1 cellular context compared by ENCODE assay signal in the genomic region with DNA sequence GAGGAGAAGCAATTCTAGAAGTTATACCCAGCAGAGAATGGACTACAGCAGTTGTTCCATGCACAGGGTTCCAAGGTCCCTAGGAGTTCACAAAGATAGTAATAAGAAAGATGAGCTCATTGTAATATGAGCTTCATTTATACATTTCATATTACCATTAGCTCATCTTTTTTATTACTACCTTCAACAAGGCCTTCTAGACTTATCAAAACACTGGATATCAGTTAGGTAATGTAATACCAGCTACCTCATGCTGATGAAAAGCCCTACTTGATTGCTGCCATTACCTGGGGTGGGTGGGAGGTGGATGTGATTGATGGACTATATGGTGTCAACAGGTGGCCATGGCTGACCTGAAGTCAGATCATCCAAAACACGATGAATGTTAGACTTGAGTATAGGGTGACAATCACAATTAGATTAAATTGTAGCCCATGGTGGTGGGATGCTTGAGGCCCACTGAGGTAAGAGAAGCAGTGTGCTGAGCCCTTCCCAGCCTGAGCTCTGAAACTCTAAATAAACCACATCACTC.
TF ChIP-seq lines count a peak whose summit lies in the region.

No MANE protein-coding gene starts in this region.

TF ChIP-seq in HEK293, 187 proteins besides CTCF, POLR2A, EP300 and RAD21 (continued from another document):
- TF ChIP-seq, protein P1, sequence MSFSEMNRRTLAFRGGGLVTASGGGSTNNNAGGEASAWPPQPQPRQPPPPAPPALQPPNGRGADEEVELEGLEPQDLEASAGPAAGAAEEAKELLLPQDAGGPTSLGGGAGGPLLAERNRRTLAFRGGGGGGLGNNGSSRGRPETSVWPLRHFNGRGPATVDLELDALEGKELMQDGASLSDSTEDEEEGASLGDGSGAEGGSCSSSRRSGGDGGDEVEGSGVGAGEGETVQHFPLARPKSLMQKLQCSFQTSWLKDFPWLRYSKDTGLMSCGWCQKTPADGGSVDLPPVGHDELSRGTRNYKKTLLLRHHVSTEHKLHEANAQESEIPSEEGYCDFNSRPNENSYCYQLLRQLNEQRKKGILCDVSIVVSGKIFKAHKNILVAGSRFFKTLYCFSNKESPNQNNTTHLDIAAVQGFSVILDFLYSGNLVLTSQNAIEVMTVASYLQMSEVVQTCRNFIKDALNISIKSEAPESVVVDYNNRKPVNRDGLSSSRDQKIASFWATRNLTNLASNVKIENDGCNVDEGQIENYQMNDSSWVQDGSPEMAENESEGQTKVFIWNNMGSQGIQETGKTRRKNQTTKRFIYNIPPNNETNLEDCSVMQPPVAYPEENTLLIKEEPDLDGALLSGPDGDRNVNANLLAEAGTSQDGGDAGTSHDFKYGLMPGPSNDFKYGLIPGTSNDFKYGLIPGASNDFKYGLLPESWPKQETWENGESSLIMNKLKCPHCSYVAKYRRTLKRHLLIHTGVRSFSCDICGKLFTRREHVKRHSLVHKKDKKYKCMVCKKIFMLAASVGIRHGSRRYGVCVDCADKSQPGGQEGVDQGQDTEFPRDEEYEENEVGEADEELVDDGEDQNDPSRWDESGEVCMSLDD (tag by site-specific recombination; IDR thresholded peaks at IDR 0.05), result no peak
- no peak for TF ChIP-seq ZNF558 (tag by site-specific recombination; IDR thresholded peaks at IDR 0.05)
- no peak for TF ChIP-seq SP7 (tag by site-specific recombination; IDR thresholded peaks at IDR 0.05)
- no peak for TF ChIP-seq ZSCAN16 (tag by site-specific recombination; IDR thresholded peaks at IDR 0.05)
- TF ChIP-seq ZFP37 (tag by site-specific recombination; IDR thresholded peaks at IDR 0.05), result no peak
- TF ChIP-seq PRDM10 (tag by site-specific recombination; IDR thresholded peaks at IDR 0.05), result no peak
- no peak for TF ChIP-seq ZNF302 (tag by site-specific recombination; IDR thresholded peaks at IDR 0.05; ENCODE audit: low read depth)
- no peak for TF ChIP-seq ZNF560 (tag by site-specific recombination; IDR thresholded peaks at IDR 0.05; ENCODE audit: borderline replicate concordance)
- TF ChIP-seq KLF16 (tag by site-specific recombination; IDR thresholded peaks at IDR 0.05), result peak; percentile 31; the same call in 1 of the 2 replicates
- no peak for TF ChIP-seq ZNF704 (tag by site-specific recombination; IDR thresholded peaks at IDR 0.05)
- TF ChIP-seq EGR2 (tag by site-specific recombination; IDR thresholded peaks at IDR 0.05; ENCODE audit: low read depth), result no peak
- 0 out of 2 replicates have a peak, but pooled peaks have one; percentile 8 for TF ChIP-seq ZNF350 (tag by site-specific recombination; IDR thresholded peaks at IDR 0.05)
- no peak for TF ChIP-seq ZNF626 (tag by site-specific recombination; IDR thresholded peaks at IDR 0.05)
- TF ChIP-seq ZSCAN30 (tag by site-specific recombination; IDR thresholded peaks at IDR 0.05), result no peak
- TF ChIP-seq, protein P2, sequence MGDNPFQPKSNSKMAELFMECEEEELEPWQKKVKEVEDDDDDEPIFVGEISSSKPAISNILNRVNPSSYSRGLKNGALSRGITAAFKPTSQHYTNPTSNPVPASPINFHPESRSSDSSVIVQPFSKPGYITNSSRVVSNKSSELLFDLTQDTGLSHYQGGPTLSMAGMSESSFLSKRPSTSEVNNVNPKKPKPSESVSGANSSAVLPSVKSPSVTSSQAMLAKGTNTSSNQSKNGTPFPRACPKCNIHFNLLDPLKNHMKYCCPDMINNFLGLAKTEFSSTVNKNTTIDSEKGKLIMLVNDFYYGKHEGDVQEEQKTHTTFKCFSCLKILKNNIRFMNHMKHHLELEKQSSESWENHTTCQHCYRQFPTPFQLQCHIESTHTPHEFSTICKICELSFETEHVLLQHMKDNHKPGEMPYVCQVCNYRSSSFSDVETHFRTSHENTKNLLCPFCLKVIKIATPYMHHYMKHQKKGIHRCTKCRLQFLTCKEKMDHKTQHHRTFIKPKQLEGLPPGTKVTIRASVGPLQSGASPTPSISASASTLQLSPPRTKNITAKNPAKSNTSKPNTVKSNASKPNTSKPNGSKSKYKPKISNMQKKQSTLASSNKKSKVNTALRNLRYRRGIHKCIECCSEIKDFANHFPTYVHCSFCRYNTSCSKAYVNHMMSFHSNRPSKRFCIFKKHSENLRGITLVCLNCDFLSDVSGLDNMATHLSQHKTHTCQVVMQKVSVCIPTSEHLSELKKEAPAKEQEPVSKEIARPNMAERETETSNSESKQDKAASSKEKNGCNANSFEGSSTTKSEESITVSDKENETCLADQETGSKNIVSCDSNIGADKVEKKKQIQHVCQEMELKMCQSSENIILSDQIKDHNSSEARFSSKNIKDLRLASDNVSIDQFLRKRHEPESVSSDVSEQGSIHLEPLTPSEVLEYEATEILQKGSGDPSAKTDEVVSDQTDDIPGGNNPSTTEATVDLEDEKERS (tag by site-specific recombination; IDR thresholded peaks at IDR 0.05), result no peak
- no peak for TF ChIP-seq GLIS1 (tag by site-specific recombination; IDR thresholded peaks at IDR 0.05)
- TF ChIP-seq ZNF426 (tag by site-specific recombination; IDR thresholded peaks at IDR 0.05), result no peak
- TF ChIP-seq ZBTB1 (tag by site-specific recombination; IDR thresholded peaks at IDR 0.05), result no peak
- no peak for TF ChIP-seq ZNF561 (tag by site-specific recombination; IDR thresholded peaks at IDR 0.05; ENCODE audit: borderline replicate concordance)
- TF ChIP-seq ZNF239 (tag by site-specific recombination; IDR thresholded peaks at IDR 0.05), result no peak
- TF ChIP-seq, protein P3, sequence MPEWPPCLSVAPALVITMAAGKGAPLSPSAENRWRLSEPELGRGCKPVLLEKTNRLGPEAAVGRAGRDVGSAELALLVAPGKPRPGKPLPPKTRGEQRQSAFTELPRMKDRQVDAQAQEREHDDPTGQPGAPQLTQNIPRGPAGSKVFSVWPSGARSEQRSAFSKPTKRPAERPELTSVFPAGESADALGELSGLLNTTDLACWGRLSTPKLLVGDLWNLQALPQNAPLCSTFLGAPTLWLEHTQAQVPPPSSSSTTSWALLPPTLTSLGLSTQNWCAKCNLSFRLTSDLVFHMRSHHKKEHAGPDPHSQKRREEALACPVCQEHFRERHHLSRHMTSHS (tag by site-specific recombination; IDR thresholded peaks at IDR 0.05), result no peak
- no peak for TF ChIP-seq ZNF155 (tag by site-specific recombination; IDR thresholded peaks at IDR 0.05)
